In the genomic region with DNA sequence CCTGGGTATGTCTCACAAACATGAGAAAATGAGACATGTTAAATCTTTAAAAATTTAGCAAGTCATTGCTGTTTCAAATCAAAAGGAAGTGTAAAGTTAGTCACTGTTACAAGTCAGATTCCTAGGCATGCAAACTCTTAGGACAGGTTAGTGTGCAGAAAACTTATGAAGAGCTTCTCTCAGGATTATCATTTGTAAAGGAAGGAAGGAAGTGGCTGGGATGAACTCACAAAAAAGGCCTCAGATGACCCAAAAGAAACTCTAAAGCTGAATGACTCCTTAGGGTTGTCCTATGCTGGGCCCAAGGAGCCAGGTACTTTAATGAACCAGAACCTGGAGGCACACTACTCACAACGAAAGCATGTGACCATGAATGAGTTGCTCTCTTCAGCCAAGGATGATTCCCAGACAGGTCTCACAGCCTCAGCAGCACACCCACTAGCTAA, we compare ENCODE assay signal across 12 cellular contexts. TPM values are rescaled to one million over a fixed set of nuclear protein-coding genes. Genes with fewer than 3 reads are reported as not detected.
DNase-seq lines count a peak whose midpoint lies in the region; ATAC-seq and TF ChIP-seq lines count a peak whose summit lies in the region.
"Had no signal": no experiment of that assay in that cellular context is flagged by ENCODE, and none has a peak within 500 bp of the region (broad histone marks: within the 10 kb centered on the region; RNA-seq: fewer than 3 reads in every experiment).

No MANE protein-coding gene starts in this region.

- POLR2A ChIA-PET in CD8-positive, alpha-beta T cell (lab: Charles Lee), result interaction anchor here (1.2 kb wide), 1 partner anchor 12 kb away, joined by 3 read pairs; no protein-coding TSS in a partner anchor
- POLR2A ChIA-PET in naive thymus-derived CD4-positive, alpha-beta T cell (lab: Charles Lee), result interaction anchor here (0.7 to 2.0 kb wide), 3 partner anchors 13 to 26 kb away, joined by 3 to 6 read pairs (median 5); a partner anchor contains a TSS

- CTCF ChIA-PET in CD8-positive, alpha-beta T cell (lab: Charles Lee), result no interaction called here
- CTCF ChIA-PET in naive thymus-derived CD4-positive, alpha-beta T cell (lab: Charles Lee), result no interaction called here

- H3K4me1 ChIP-seq in CD8-positive, alpha-beta T cell (ENCODE audit: insufficient read depth, low read length), result peaks cover 78% of the 10 kb centered on the region
- peaks cover 28 to 71% of the 10 kb centered on the region in 2 donors for H3K4me1 ChIP-seq in naive thymus-derived CD4-positive, alpha-beta T cell (ENCODE audit: control insufficient read depth in 2 of 2, insufficient read depth in 2 of 2, low read length in 2 of 2)
- peaks cover 0 to 53% of the 10 kb centered on the region in 2 donors for H3K4me1 ChIP-seq in right atrium auricular region

- H3K4me3 ChIP-seq in CD8-positive, alpha-beta T cell (ENCODE audit: low read depth, low read length), result no peak overlapping the region
- H3K4me3 ChIP-seq in naive thymus-derived CD4-positive, alpha-beta T cell (ENCODE audit: low read length), result no peak overlapping the region
- no peak overlapping the region for H3K4me3 ChIP-seq in right atrium auricular region

- H3K36me3 Mint-ChIP-seq in CD8-positive, alpha-beta T cell, result peaks cover 5% of the 10 kb centered on the region
- H3K36me3 Mint-ChIP-seq in activated T-helper 2 cell treated with anti-CD3 and anti-CD28 coated beads, Interferon-gamma antibody, Interleukin-2, Interleukin-4, amounts not matched to agents 10 μg/mL and 5 μg/mL and 100 μg/mL, durations not matched to agents 14 hours and 24 hours and 36 hours (ENCODE audit: low read depth), result peaks cover 19% of the 10 kb centered on the region
- peaks cover 0 to 7% (median 0%) of the 10 kb centered on the region in 5 donors for H3K36me3 Mint-ChIP-seq in naive thymus-derived CD4-positive, alpha-beta T cell

- no peaks in the 10 kb centered on the region for H3K27me3 Mint-ChIP-seq in CD8-positive, alpha-beta T cell (ENCODE audit: low read depth)
- H3K27me3 Mint-ChIP-seq in activated T-helper 2 cell treated with anti-CD3 and anti-CD28 coated beads, Interferon-gamma antibody, Interleukin-2, Interleukin-4, amounts not matched to agents 10 μg/mL and 5 μg/mL and 100 μg/mL, durations not matched to agents 14 hours and 24 hours and 36 hours (ENCODE audit: low read depth), result no peaks in the 10 kb centered on the region
- no peaks in the 10 kb centered on the region for H3K27me3 Mint-ChIP-seq in naive thymus-derived CD4-positive, alpha-beta T cell
- H3K27me3 Mint-ChIP-seq: dendritic cell treated with granulocyte-macrophage colony-stimulating factor and Interleukin-4, amounts not matched to agents 40 ng/mL and 50 ng/mL, for 4 days had no signal

- no peaks in the 10 kb centered on the region for H3K27me3 ChIP-seq in CD8-positive, alpha-beta T cell (ENCODE audit: insufficient read depth, low read length)
- no peaks in the 10 kb centered on the region for H3K27me3 ChIP-seq in naive thymus-derived CD4-positive, alpha-beta T cell (ENCODE audit: control insufficient read depth in 2 of 2, insufficient read depth in 2 of 2, low read length in 2 of 2)
- H3K27me3 ChIP-seq in right atrium auricular region, result no peaks in the 10 kb centered on the region

- no peak for TF ChIP-seq CTCF in CD8-positive, alpha-beta T cell (IDR thresholded peaks at IDR 0.05)
- TF ChIP-seq CTCF in right atrium auricular region (IDR thresholded peaks at IDR 0.05), result no peak

- no peak overlapping the region for H3K27ac Mint-ChIP-seq in CD8-positive, alpha-beta T cell
- peak overlapping the region; percentile 60 for H3K27ac Mint-ChIP-seq in activated T-helper 2 cell treated with anti-CD3 and anti-CD28 coated beads, Interferon-gamma antibody, Interleukin-2, Interleukin-4, amounts not matched to agents 10 μg/mL and 5 μg/mL and 100 μg/mL, durations not matched to agents 14 hours and 24 hours and 36 hours
- peak overlapping the region in 6 of 9 donors; percentile 7 to 74 (median 54) for H3K27ac Mint-ChIP-seq in naive thymus-derived CD4-positive, alpha-beta T cell
- H3K27ac Mint-ChIP-seq: dendritic cell treated with granulocyte-macrophage colony-stimulating factor and Interleukin-4, amounts not matched to agents 40 ng/mL and 50 ng/mL, for 4 days had no signal

- intact Hi-C loops in CD8-positive, alpha-beta T cell (cut with DNase I, micrococcal nuclease), result no loop called here
- intact Hi-C loops in activated T-helper 2 cell treated with anti-CD3 and anti-CD28 coated beads, Interferon-gamma antibody, Interleukin-2, Interleukin-4, amounts not matched to agents 10 μg/mL and 5 μg/mL and 100 μg/mL, durations not matched to agents 14 hours and 24 hours and 36 hours (cut with micrococcal nuclease), result no loop called here
- intact Hi-C loops in naive thymus-derived CD4-positive, alpha-beta T cell (cut with micrococcal nuclease), result no loop called here

- H3K27ac ChIP-seq in CD8-positive, alpha-beta T cell (ENCODE audit: low read depth, low read length), result no peak overlapping the region
- H3K27ac ChIP-seq in naive thymus-derived CD4-positive, alpha-beta T cell (ENCODE audit: low read depth, low read length), result peak overlapping the region; percentile 3
- no peak overlapping the region for H3K27ac ChIP-seq in right atrium auricular region

- H3K4me3 Mint-ChIP-seq in CD8-positive, alpha-beta T cell, result peak overlapping the region; percentile 3
- no peak overlapping the region for H3K4me3 Mint-ChIP-seq in activated T-helper 2 cell treated with anti-CD3 and anti-CD28 coated beads, Interferon-gamma antibody, Interleukin-2, Interleukin-4, amounts not matched to agents 10 μg/mL and 5 μg/mL and 100 μg/mL, durations not matched to agents 14 hours and 24 hours and 36 hours (ENCODE audit: low read depth)
- H3K4me3 Mint-ChIP-seq in naive thymus-derived CD4-positive, alpha-beta T cell, result peak overlapping the region in 5 of 10 donors; percentile 2 to 53 (median 30)
- H3K4me3 Mint-ChIP-seq: dendritic cell treated with granulocyte-macrophage colony-stimulating factor and Interleukin-4, amounts not matched to agents 40 ng/mL and 50 ng/mL, for 4 days had no signal

- no peak for ATAC-seq in CD8-positive, alpha-beta T cell
- peak; percentile 45 for ATAC-seq in HG02623 (IDR thresholded peaks at IDR 0.05; ENCODE audit: unreplicated experiment)
- peak; percentile 48 for ATAC-seq in naive thymus-derived CD4-positive, alpha-beta T cell

- H3K9me3 Mint-ChIP-seq in CD8-positive, alpha-beta T cell, result no peaks in the 10 kb centered on the region
- H3K9me3 Mint-ChIP-seq in activated T-helper 2 cell treated with anti-CD3 and anti-CD28 coated beads, Interferon-gamma antibody, Interleukin-2, Interleukin-4, amounts not matched to agents 10 μg/mL and 5 μg/mL and 100 μg/mL, durations not matched to agents 14 hours and 24 hours and 36 hours, result no peaks in the 10 kb centered on the region
- no peaks in the 10 kb centered on the region for H3K9me3 Mint-ChIP-seq in naive thymus-derived CD4-positive, alpha-beta T cell
- H3K9me3 Mint-ChIP-seq: dendritic cell treated with granulocyte-macrophage colony-stimulating factor and Interleukin-4, amounts not matched to agents 40 ng/mL and 50 ng/mL, for 4 days had no signal

- peaks cover 42% of the 10 kb centered on the region for H3K4me1 Mint-ChIP-seq in CD8-positive, alpha-beta T cell (ENCODE audit: low read depth)
- peaks cover 21% of the 10 kb centered on the region for H3K4me1 Mint-ChIP-seq in activated T-helper 2 cell treated with anti-CD3 and anti-CD28 coated beads, Interferon-gamma antibody, Interleukin-2, Interleukin-4, amounts not matched to agents 10 μg/mL and 5 μg/mL and 100 μg/mL, durations not matched to agents 14 hours and 24 hours and 36 hours (ENCODE audit: low read depth)
- H3K4me1 Mint-ChIP-seq in naive thymus-derived CD4-positive, alpha-beta T cell, result peaks cover 30 to 43% (median 35%) of the 10 kb centered on the region in 7 donors

- no peaks in the 10 kb centered on the region for H3K36me3 ChIP-seq in CD8-positive, alpha-beta T cell (ENCODE audit: insufficient read depth, low read length)
- no peaks in the 10 kb centered on the region for H3K36me3 ChIP-seq in naive thymus-derived CD4-positive, alpha-beta T cell (ENCODE audit: control insufficient read depth in 2 of 3, insufficient read depth in 3 of 3, low read length in 3 of 3)
- no peaks in the 10 kb centered on the region for H3K36me3 ChIP-seq in right atrium auricular region

- no peaks in the 10 kb centered on the region for H3K9me3 ChIP-seq in CD8-positive, alpha-beta T cell (ENCODE audit: low read length)
- no peaks in the 10 kb centered on the region for H3K9me3 ChIP-seq in naive thymus-derived CD4-positive, alpha-beta T cell (ENCODE audit: control insufficient read depth in 2 of 3, low read length in 3 of 3)
- H3K9me3 ChIP-seq in right atrium auricular region, result no peaks in the 10 kb centered on the region

- DNase-seq in CD8-positive, alpha-beta T cell, result no peak
- no peak for DNase-seq in activated T-helper 2 cell treated with anti-CD3 and anti-CD28 coated beads, Interferon-gamma antibody, Interleukin-2, Interleukin-4, amounts not matched to agents 10 μg/mL and 5 μg/mL and 100 μg/mL, durations not matched to agents 14 hours and 24 hours and 36 hours (ENCODE audit: low spot score)
- DNase-seq in naive thymus-derived CD4-positive, alpha-beta T cell, result no peak
- DNase-seq in SIG-M5 treated with dmso at 0.1 percent for 504 hours (lab: John Stamatoyannopoulos, UW; ENCODE audit: unreplicated experiment) (no peak), NCI-H69 (lab: John Stamatoyannopoulos, UW) (no peak), right atrium auricular region (ENCODE audit: low spot score) (no peak), activated gamma-delta T cell (lab: John Stamatoyannopoulos, UW) (no peak)
- DNase-seq: activated CD8-positive, alpha-beta memory T cell treated with anti-CD3 and anti-CD28 coated beads, Interleukin-2, amount 50 U/mL, for 48 hours; left cardiac atrium; NCI-H1092 treated with DMSO at 0.1 percent for 48 hours had no signal

RNA-seq across cellular contexts. Expression of a gene that starts 25.0 kb away (rescaled TPM):
- total RNA-seq in CD8-positive, alpha-beta T cell, result 100 to 1,000 TPM; 195 to 203 TPM
- 37.0 and 37.1 TPM in 2 replicates for total RNA-seq in activated T-helper 2 cell treated with anti-CD3 and anti-CD28 coated beads, Interferon-gamma antibody, Interleukin-2, Interleukin-4, amounts not matched to agents 10 μg/mL and 5 μg/mL and 100 μg/mL, durations not matched to agents 14 hours and 24 hours and 36 hours
- total RNA-seq in naive thymus-derived CD4-positive, alpha-beta T cell, result 100 to 1,000 TPM in 3 of 5 experiments, 10 to 100 TPM in 2; 57.8 to 110 (median 107) TPM
- 10 to 100 TPM; 40.9 to 42.8 TPM for polyA plus RNA-seq in naive thymus-derived CD4-positive, alpha-beta T cell
- 10 to 100 TPM; 19.2 to 22.0 TPM for total RNA-seq in right atrium auricular region
